In the genomic region with DNA sequence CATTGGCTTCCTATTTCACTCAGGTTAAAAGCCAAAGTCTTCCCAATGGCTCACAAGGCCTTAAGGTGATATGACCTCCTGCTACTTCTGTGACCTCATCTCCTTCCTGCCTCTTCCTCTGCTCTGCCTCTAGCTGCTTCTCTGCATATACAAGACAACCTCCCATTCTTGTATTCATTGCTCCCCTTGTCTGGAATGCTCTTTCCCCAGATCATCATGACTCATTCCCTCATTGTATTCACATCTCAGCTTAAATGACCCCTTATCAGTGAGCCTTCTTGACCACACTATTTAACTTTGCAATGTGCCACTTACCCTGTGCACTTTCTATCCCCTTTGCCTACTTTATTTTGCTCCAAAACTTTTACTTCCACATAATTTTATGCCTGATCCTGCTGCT, we compare ENCODE assay signal across 1 cellular context.
TF ChIP-seq lines count a peak whose summit lies in the region.

No MANE protein-coding gene starts in this region.

TF ChIP-seq in SK-N-SH, 30 proteins besides CTCF, POLR2A, EP300 and RAD21 (continued from another document):
- TF ChIP-seq, protein P1, sequence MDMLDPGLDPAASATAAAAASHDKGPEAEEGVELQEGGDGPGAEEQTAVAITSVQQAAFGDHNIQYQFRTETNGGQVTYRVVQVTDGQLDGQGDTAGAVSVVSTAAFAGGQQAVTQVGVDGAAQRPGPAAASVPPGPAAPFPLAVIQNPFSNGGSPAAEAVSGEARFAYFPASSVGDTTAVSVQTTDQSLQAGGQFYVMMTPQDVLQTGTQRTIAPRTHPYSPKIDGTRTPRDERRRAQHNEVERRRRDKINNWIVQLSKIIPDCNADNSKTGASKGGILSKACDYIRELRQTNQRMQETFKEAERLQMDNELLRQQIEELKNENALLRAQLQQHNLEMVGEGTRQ (IDR thresholded peaks at IDR 0.05; ENCODE audit: borderline replicate concordance, low read depth, low read length) = no peak
- TF ChIP-seq, protein P2, sequence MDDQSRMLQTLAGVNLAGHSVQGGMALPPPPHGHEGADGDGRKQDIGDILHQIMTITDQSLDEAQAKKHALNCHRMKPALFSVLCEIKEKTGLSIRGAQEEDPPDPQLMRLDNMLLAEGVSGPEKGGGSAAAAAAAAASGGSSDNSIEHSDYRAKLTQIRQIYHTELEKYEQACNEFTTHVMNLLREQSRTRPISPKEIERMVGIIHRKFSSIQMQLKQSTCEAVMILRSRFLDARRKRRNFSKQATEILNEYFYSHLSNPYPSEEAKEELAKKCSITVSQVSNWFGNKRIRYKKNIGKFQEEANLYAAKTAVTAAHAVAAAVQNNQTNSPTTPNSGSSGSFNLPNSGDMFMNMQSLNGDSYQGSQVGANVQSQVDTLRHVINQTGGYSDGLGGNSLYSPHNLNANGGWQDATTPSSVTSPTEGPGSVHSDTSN (IDR thresholded peaks at IDR 0.05) = peak; percentile 61
- peak; percentile 67 for TF ChIP-seq TCF12 (IDR thresholded peaks at IDR 0.05)
TF ChIP-seq in SK-N-SH: peak in this region for 6.
